In genomic region chr11:66187453-66187852, GRCh38 we compare ENCODE assay signal across 10 cellular contexts.
"Had no signal": no experiment of that assay in that cellular context is flagged by ENCODE, and none has a peak within 500 bp of the region (broad histone marks: within the 10 kb centered on the region; RNA-seq: fewer than 3 reads in every experiment).

No MANE protein-coding gene starts in this region.

- H2AFZ ChIP-seq: GM23338 had no signal

- DNase-seq: H9, HCEC 1CT, HFFc6, KG1 had no signal

- H3K27ac ChIP-seq: HL-60 had no signal

- ATAC-seq: GM23338, HepG2 had no signal

- FAIRE-seq: H1, H54, HepG2 had no signal

- H3K4me3 ChIP-seq: GM23338 had no signal

- H3K27me3 Mint-ChIP-seq: IgD-negative memory B cell had no signal

- H3K27ac Mint-ChIP-seq: GM23338, H9 had no signal

- H3K9me3 Mint-ChIP-seq: GM23338, H9, HFFc6 had no signal

- H3K4me2 ChIP-seq: GM23338 had no signal

- H3K4me3 Mint-ChIP-seq: GM23338, H9 had no signal
